Comparison of ENCODE assay signal across 8 cellular contexts in genomic region chr18:7221424-7222155, GRCh38. TPM values are rescaled to one million over a fixed set of nuclear protein-coding genes. Genes with fewer than 3 reads are reported as not detected.
DNase-seq lines count a peak whose midpoint lies in the region; ATAC-seq and TF ChIP-seq lines count a peak whose summit lies in the region.

No MANE protein-coding gene starts in this region.

- TF ChIP-seq CTCF in fibroblast of the aortic adventitia (IDR thresholded peaks at IDR 0.05; ENCODE audit: insufficient read depth, low read length) = peak; percentile 76

- ATAC-seq in GM19455 (IDR thresholded peaks at IDR 0.05; ENCODE audit: unreplicated experiment) (no peak), aorta (ENCODE audit: low FRiP score) (no peak)

- intact Hi-C loops in aorta (cut with DNase I) = no loop called here

- H3K9me3 ChIP-seq in SJCRH30 (replicated peaks) (no peaks in the 10 kb centered on the region), aorta (ENCODE audit: control insufficient read depth, low read length) (no peaks in the 10 kb centered on the region)

- peak; percentile 5 for DNase-seq in activated CD4-positive, alpha-beta T cell treated with anti-CD3 and anti-CD28 coated beads for 48 hours
- no peak for DNase-seq in activated CD4-positive, alpha-beta T cell treated with anti-CD3 and anti-CD28 coated beads, Interleukin-2, amount 50 U/mL, for 4 hours
- DNase-seq in NCI-H1048 (lab: John Stamatoyannopoulos, UW) (peak; percentile 13), SJCRH30 (peak; percentile 50 to 76), fibroblast of the aortic adventitia (ENCODE audit: low read depth) (peak; percentile 70), pulmonary artery endothelial cell (ENCODE audit: low read depth, low spot score) (peak; percentile 56), aorta (no peak)

- H3K4me1 ChIP-seq in SJCRH30 = no peaks in the 10 kb centered on the region
- H3K4me1 ChIP-seq in aorta (ENCODE audit: control insufficient read depth in 1 of 2, insufficient read depth in 2 of 2, low read length in 2 of 2) = no peaks in the 10 kb centered on the region

- H3K27me3 ChIP-seq in SJCRH30 = no peaks in the 10 kb centered on the region
- H3K27me3 ChIP-seq in aorta (ENCODE audit: control insufficient read depth in 1 of 2, insufficient read depth in 2 of 2, low read length in 1 of 2) = no peaks in the 10 kb centered on the region

- H3K4me3 ChIP-seq in SJCRH30 (no peak overlapping the region), fibroblast of the aortic adventitia (ENCODE audit: low read depth, low read length) (no peak overlapping the region), aorta (ENCODE audit: low read length in 2 of 2) (no peak overlapping the region)

- WGBS in aorta, 2 donors = 47 to 49% methylated on average over 5 of the region's 5 CpGs

- H3K36me3 ChIP-seq in SJCRH30 (no peaks in the 10 kb centered on the region), aorta (ENCODE audit: control insufficient read depth in 1 of 2, insufficient read depth in 2 of 2, low read length in 1 of 2) (no peaks in the 10 kb centered on the region)

- H3K27ac ChIP-seq in SJCRH30 (no peak overlapping the region), aorta (ENCODE audit: low read depth in 1 of 2, low read length in 2 of 2) (no peak overlapping the region)

RNA-seq across cellular contexts. Expression of gene LRRC30, which starts 9.3 kb away (rescaled TPM):
- total RNA-seq in SJCRH30 (2014; rRNA removed; shearing (Covaris generic)) = not detected in 2 replicates
- total RNA-seq in fibroblast of the aortic adventitia (ENCODE audit: low replicate concordance) (not detected in 2 replicates), pulmonary artery endothelial cell (not detected in 2 replicates), aorta (not detected)
- not detected for polyA plus RNA-seq in aorta

Comparison
In these comparisons a context has a peak if more than half of its experiments do, and no peak if none do; other contexts are left out.
1. DNase-seq: peak in activated CD4-positive, alpha-beta T cell treated with anti-CD3 and anti-CD28 coated beads for 48 hours (single experiment), NCI-H1048 (single experiment), SJCRH30 (2 of 2), fibroblast of the aortic adventitia (single experiment) and pulmonary artery endothelial cell (single experiment); none in activated CD4-positive, alpha-beta T cell treated with anti-CD3 and anti-CD28 coated beads, Interleukin-2, amount 50 U/mL, for 4 hours (0 of 2) and aorta (0 of 2).